8 cellular contexts compared by ENCODE assay signal in the genomic region with DNA sequence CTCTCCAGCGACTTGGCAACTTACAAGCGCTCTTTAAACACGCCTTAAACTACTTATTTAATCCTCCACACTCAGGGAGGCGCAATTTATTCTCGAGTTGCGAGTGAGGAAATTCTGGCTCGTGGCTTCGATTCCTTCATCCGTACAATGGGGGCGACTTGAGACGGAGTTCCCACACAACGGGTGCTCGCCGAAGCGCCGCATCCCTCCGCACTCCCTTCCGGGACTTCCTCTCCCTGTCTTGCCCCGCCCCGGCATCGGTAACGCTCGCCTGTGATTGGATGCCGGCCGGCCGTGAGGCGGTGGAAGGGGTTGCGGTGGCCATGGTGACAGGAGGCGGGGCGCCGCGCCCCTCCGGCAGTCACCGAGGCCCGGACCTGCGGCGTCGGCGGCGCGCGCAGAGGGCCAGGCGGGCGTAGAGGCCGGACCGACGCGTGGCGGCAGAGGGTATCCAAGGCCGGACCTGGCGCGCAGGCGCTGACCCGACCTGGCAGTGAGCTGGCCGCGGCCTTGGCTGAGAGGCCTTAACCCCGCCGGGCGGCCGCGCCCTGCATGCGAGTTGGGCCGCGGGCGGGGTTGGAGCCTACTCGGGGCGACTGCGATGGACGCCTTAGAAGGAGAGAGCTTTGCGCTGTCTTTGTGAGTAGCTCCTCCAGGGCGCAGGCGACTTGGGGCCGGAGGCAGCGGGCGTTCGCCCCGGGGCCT. TPM values are rescaled to one million over a fixed set of nuclear protein-coding genes. Genes with fewer than 3 reads are reported as not detected.
DNase-seq lines count a peak whose midpoint lies in the region; ATAC-seq lines count a peak whose summit lies in the region.

A gene (plus strand): TSS at position 493 of the 705 bp plus-strand sequence. CDS start 109 bp downstream, at position 602.

- no peaks in the 10 kb centered on the region for H4K20me1 ChIP-seq in BLaER1

- H3K4me2 ChIP-seq in BLaER1, result peak within 1 kb of the TSS; percentile 90

- POLR2A ChIA-PET in activated CD4-positive, alpha-beta T cell treated with anti-CD3 and anti-CD28 coated beads, Interleukin-2, amount 10 ng/mL, durations not matched to agents 7 days and 5 days (lab: Charles Lee), result no interaction called here

- peaks cover 17% of the 10 kb centered on the region for H3K4me1 ChIP-seq in BLaER1

- peak; percentile 95 for DNase-seq in GM19240 (ENCODE audit: insufficient read length, low spot score)
- peak; percentile 83 for DNase-seq in NCI-H526 treated with DMSO at 0.1 percent for 48 hours (lab: John Stamatoyannopoulos, UW)
- DNase-seq in activated CD4-positive, alpha-beta T cell treated with anti-CD3 and anti-CD28 coated beads, Interleukin-2, amount 10 ng/mL, durations not matched to agents 7 days and 5 days, result peak; percentile 98
- peak; percentile 76 for DNase-seq in cortex of kidney (lab: John Stamatoyannopoulos, UW)
- peak; percentile 99 for DNase-seq in left kidney (ENCODE audit: low read depth, low spot score)
- peak; percentile 98 for DNase-seq in stimulated activated CD4-positive, alpha-beta T cell treated with anti-CD3 and anti-CD28 coated beads, Interleukin-2, amount 100 ng/mL, for 24 hours

- peaks cover 21% of the 10 kb centered on the region for H3K4me1 Mint-ChIP-seq in activated CD4-positive, alpha-beta T cell treated with anti-CD3 and anti-CD28 coated beads, Interleukin-2, amount 10 ng/mL, durations not matched to agents 7 days and 5 days

- CTCF ChIA-PET in activated CD4-positive, alpha-beta T cell treated with anti-CD3 and anti-CD28 coated beads, Interleukin-2, amount 10 ng/mL, durations not matched to agents 7 days and 5 days (lab: Charles Lee), result interaction anchor here (0.8 kb wide), 1 partner anchor 32 kb away, joined by 3 read pairs; no protein-coding TSS in a partner anchor

- peak within 1 kb of the TSS; percentile 85 for H3K4me3 Mint-ChIP-seq in activated CD4-positive, alpha-beta T cell treated with anti-CD3 and anti-CD28 coated beads, Interleukin-2, amount 10 ng/mL, durations not matched to agents 7 days and 5 days

- H3K9me3 ChIP-seq in BLaER1, result no peaks in the 10 kb centered on the region

- no peaks in the 10 kb centered on the region for H3K9me3 Mint-ChIP-seq in activated CD4-positive, alpha-beta T cell treated with anti-CD3 and anti-CD28 coated beads, Interleukin-2, amount 10 ng/mL, durations not matched to agents 7 days and 5 days

- H3K27me3 Mint-ChIP-seq in activated CD4-positive, alpha-beta T cell treated with anti-CD3 and anti-CD28 coated beads, Interleukin-2, amount 10 ng/mL, durations not matched to agents 7 days and 5 days, result no peaks in the 10 kb centered on the region

- peak; percentile 90 for ATAC-seq in HG03460 (IDR thresholded peaks at IDR 0.05; ENCODE audit: unreplicated experiment)

- H3K27ac ChIP-seq in BLaER1, result peak within 1 kb of the TSS; percentile 56

- H3K36me3 Mint-ChIP-seq in activated CD4-positive, alpha-beta T cell treated with anti-CD3 and anti-CD28 coated beads, Interleukin-2, amount 10 ng/mL, durations not matched to agents 7 days and 5 days (ENCODE audit: low read depth), result peaks cover 27% of the 10 kb centered on the region

- H3K4me3 ChIP-seq in BLaER1, result peak within 1 kb of the TSS; percentile 85

- H3K27ac Mint-ChIP-seq in activated CD4-positive, alpha-beta T cell treated with anti-CD3 and anti-CD28 coated beads, Interleukin-2, amount 10 ng/mL, durations not matched to agents 7 days and 5 days, result peak within 1 kb of the TSS; percentile 91

- peaks cover 21% of the 10 kb centered on the region for H3K36me3 ChIP-seq in BLaER1

- H3K9ac ChIP-seq in BLaER1, result peak within 1 kb of the TSS; percentile 80

- no peaks in the 10 kb centered on the region for H3K27me3 ChIP-seq in BLaER1

RNA-seq across cellular contexts. Expression of the gene that starts here (rescaled TPM):
- total RNA-seq in activated CD4-positive, alpha-beta T cell treated with anti-CD3 and anti-CD28 coated beads, Interleukin-2, amount 10 ng/mL, durations not matched to agents 7 days and 5 days, result 10 to 100 TPM; 35.0 to 36.7 TPM

Comparison
In these comparisons a context has a peak if more than half of its experiments do, and no peak if none do; other contexts are left out.
1. Peak in every context shown above with its lines: DNase-seq, ATAC-seq, H3K4me3 ChIP-seq and H3K27ac ChIP-seq.